In genomic region chr1:150149490-150150453, GRCh38 we compare ENCODE assay signal across 8 cellular contexts. TPM values are rescaled to one million over a fixed set of nuclear protein-coding genes. Genes with fewer than 3 reads are reported as not detected.
A peak's percentile ranks its signal among the peaks of the same experiment; 100 is the strongest.
DNase-seq lines count a peak whose midpoint lies in the region; ATAC-seq and TF ChIP-seq lines count a peak whose summit lies in the region.

TSS of gene PLEKHO1 (plus strand) at chr1:150149916. CDS start at chr1:150150258, 342 bp downstream.

- no peaks in the 10 kb centered on the region for H3K9me3 Mint-ChIP-seq in HFFc6

- in situ Hi-C loops in G401 (cut with HindIII; ENCODE audit: low sequenced_read_pairs) = no loop called here

- no peaks in the 10 kb centered on the region for H3K36me3 ChIP-seq in right lobe of liver

- peak within 1 kb of the TSS; percentile 97 for H3K4me3 Mint-ChIP-seq in HFFc6

- ATAC-seq in right lobe of liver = peak; percentile 74 to 82 (median 76)
- ATAC-seq in HG03039 (IDR thresholded peaks at IDR 0.05; ENCODE audit: unreplicated experiment) = no peak

- no peaks in the 10 kb centered on the region for H3K27me3 ChIP-seq in right lobe of liver

- WGBS in right lobe of liver (ENCODE audit: insufficient coverage, low coverage, low lambda C conversion rate, missing lambda C conversion rate) = 7% methylated on average over 21 of the region's 138 CpGs

- peak within 1 kb of the TSS; percentile 47 to 56 (median 53) for H3K4me3 ChIP-seq in right lobe of liver

- DNase-seq in G401 (ENCODE audit: low spot score) = peak; percentile 74
- DNase-seq in HFFc6 = peak; percentile 63
- peak; percentile 64 for DNase-seq in NCI-H2171 (lab: John Stamatoyannopoulos, UW)
- DNase-seq in activated CD4-positive, alpha-beta T cell treated with anti-CD3 and anti-CD28 coated beads, Interleukin-2, amount 50 U/mL, for 48 hours = peak; percentile 79 to 80
- peak; percentile 91 for DNase-seq in dermis blood vessel endothelial cell
- DNase-seq in right lobe of liver = peak; percentile 77 to 89 (median 84)
- peak; percentile 65 to 76 for DNase-seq in stimulated activated CD4-positive, alpha-beta T cell treated with anti-CD3 and anti-CD28 coated beads, Interleukin-4, amount 100 ng/mL, for 48 hours (ENCODE audit: low read depth in 2 of 2)

- H3K27me3 Mint-ChIP-seq in HFFc6 (ENCODE audit: insufficient read depth) = no peaks in the 10 kb centered on the region; the same call in 1 of the 2 replicates

- H3K36me3 Mint-ChIP-seq in HFFc6 (ENCODE audit: low read depth) = peaks cover 31% of the 10 kb centered on the region

- intact Hi-C loops in right lobe of liver (cut with DNase I) = no loop called here

- TF ChIP-seq POLR2A in right lobe of liver (IDR thresholded peaks at IDR 0.05) = peak; percentile 68

- peaks cover 56% of the 10 kb centered on the region for H3K4me1 Mint-ChIP-seq in HFFc6 (ENCODE audit: low read depth)

- peak within 1 kb of the TSS; percentile 66 to 82 (median 78) for H3K27ac ChIP-seq in right lobe of liver

- peak within 1 kb of the TSS; percentile 88 for H3K27ac Mint-ChIP-seq in HFFc6

- no peak for TF ChIP-seq CTCF in HFFc6 (IDR thresholded peaks at IDR 0.05)
- no peak for TF ChIP-seq CTCF in right lobe of liver (IDR thresholded peaks at IDR 0.05)

- H3K4me1 ChIP-seq in right lobe of liver = peaks cover 0 to 2% (median 0%) of the 10 kb centered on the region in 4 donors

- no peaks in the 10 kb centered on the region for H3K9me3 ChIP-seq in right lobe of liver

RNA-seq across cellular contexts. Expression of gene PLEKHO1, which starts in this region (rescaled TPM):
- 42.9 and 45.6 TPM in 2 replicates for total RNA-seq in G401 (2014; rRNA removed; shearing (Covaris generic))
- total RNA-seq in HFFc6 (2021; fragmentation: NEBNext Ultra II Directional; extraction: Animal tissue kit (Norgen Biotek cat#: 25700)) = 10 to 100 TPM; 30.9 to 36.7 (median 32.6) TPM
- total RNA-seq in dermis blood vessel endothelial cell = 31.0 and 65.9 TPM in 2 replicates
- 10 to 100 TPM in 1 of 6 experiments, 1 to 10 TPM in 5; 3.4 to 11.7 (median 5.3) TPM for total RNA-seq in right lobe of liver
